ENCODE assay signal across 8 cellular contexts in the genomic region with DNA sequence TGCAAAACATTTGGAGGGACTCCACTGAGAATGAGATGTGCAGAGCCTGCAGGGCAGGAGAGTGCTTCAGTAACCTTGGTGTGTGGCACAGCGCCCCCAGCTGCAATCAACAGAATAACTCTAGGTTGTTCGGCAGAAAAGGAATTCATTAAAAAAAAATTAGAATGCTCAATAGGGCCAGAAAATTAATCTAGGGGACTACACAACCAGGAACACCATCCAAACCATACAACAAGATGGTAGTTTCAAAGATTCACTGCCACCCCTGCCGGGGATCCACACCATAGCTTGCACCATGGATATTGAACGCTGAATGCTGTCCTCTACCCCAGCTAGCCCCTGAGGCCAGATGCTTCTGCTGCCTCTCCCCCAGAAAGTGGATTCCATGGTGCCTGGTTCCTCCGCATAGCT. TPM values are rescaled to one million over a fixed set of nuclear protein-coding genes. Genes with fewer than 3 reads are reported as not detected.
DNase-seq lines count a peak whose midpoint lies in the region; TF ChIP-seq lines count a peak whose summit lies in the region.

No MANE protein-coding gene starts in this region.

- POLR2A ChIA-PET in HEK293 (lab: Yijun Ruan, JAX) = no interaction called here

- peaks cover 0 to 22% of the 10 kb centered on the region in 2 experiments; a peak in 1 of 3 replicates for H3K36me3 ChIP-seq in HEK293 (ENCODE audit: control insufficient read depth in 2 of 2, insufficient read depth in 1 of 2, low read length in 2 of 2)
- H3K36me3 ChIP-seq in NT2/D1 (ENCODE audit: insufficient read depth, insufficient read length, low read length) = no peaks in the 10 kb centered on the region
- H3K36me3 ChIP-seq in breast epithelium = no peaks in the 10 kb centered on the region

- DNase-seq in NOMO-1 treated with DMSO at 0.1 percent for 48 hours (lab: John Stamatoyannopoulos, UW; ENCODE audit: unreplicated experiment) (peak; percentile 22), NOMO-1 treated with dmso at 0.1 percent for 144 hours (lab: John Stamatoyannopoulos, UW; ENCODE audit: unreplicated experiment) (no peak), NT2/D1 (ENCODE audit: low read depth, low spot score) (peak; percentile 36), breast epithelium (ENCODE audit: low spot score in 2 of 2) (peak in 1 of 2 donors; percentile 56), lung microvascular endothelial cell (ENCODE audit: low read depth in 2 of 2) (peak; percentile 59 to 60), GM19240 (ENCODE audit: insufficient read length, low spot score) (no peak), posterior vena cava (ENCODE audit: low spot score) (no peak)

- H3K4me1 ChIP-seq in HEK293 (ENCODE audit: control insufficient read depth, insufficient read depth, low read length) = peaks cover 4% of the 10 kb centered on the region; the same call in 1 of the 2 replicates
- no peaks in the 10 kb centered on the region for H3K4me1 ChIP-seq in NT2/D1 (ENCODE audit: insufficient read depth, insufficient read length)
- H3K4me1 ChIP-seq in breast epithelium = peaks cover 0 to 7% of the 10 kb centered on the region in 2 donors

- H3K4me3 ChIP-seq in HEK293 (ENCODE audit: low read depth, low read length) (no peak overlapping the region), NT2/D1 (ENCODE audit: insufficient read length, low read depth) (no peak overlapping the region), breast epithelium (no peak overlapping the region)

- TF ChIP-seq POLR2A in breast epithelium (IDR thresholded peaks at IDR 0.05) = no peak

- 0 out of 2 replicates have a peak, but pooled peaks have one; percentile 18 for TF ChIP-seq CTCF in HEK293 (tag by site-specific recombination; IDR thresholded peaks at IDR 0.05)
- TF ChIP-seq CTCF in breast epithelium (IDR thresholded peaks at IDR 0.05) = peak in 2 of 3 donors; percentile 46 to 51

- H3K27ac ChIP-seq in HEK293 (ENCODE audit: extremely low read depth, low read depth, low read length) = no peak overlapping the region
- peak overlapping the region; percentile 11 to 37 for H3K27ac ChIP-seq in breast epithelium

- no peaks in the 10 kb centered on the region for H3K27me3 ChIP-seq in NT2/D1 (ENCODE audit: insufficient read depth, insufficient read length)
- H3K27me3 ChIP-seq in breast epithelium = no peaks in the 10 kb centered on the region

- intact Hi-C loops in breast epithelium (cut with DNase I; ENCODE audit: low total_unique reads) = no loop called here
- intact Hi-C loops in posterior vena cava (cut with DNase I) = loop anchor here in 1 of 2 donors (10.0 kb wide), 1 partner anchor 126 kb away; no protein-coding TSS in a partner anchor

- H3K9me3 ChIP-seq in HEK293 (ENCODE audit: control insufficient read depth, insufficient read depth, low read depth, low read length) (no peaks in the 10 kb centered on the region), NT2/D1 (ENCODE audit: insufficient read depth, low read length) (no peaks in the 10 kb centered on the region), breast epithelium (no peaks in the 10 kb centered on the region)

- H3K9ac ChIP-seq in NT2/D1 (ENCODE audit: insufficient read length, low read depth) = no peak overlapping the region

- CTCF ChIA-PET in HEK293 (lab: Yijun Ruan, JAX) = interaction anchor here (0.6 to 5.4 kb wide), 29 partner anchors 9 to 1567 kb away, joined by 3 to 41 read pairs (median 4); no protein-coding TSS in a partner anchor

TF ChIP-seq in HEK293, 187 proteins besides CTCF, POLR2A, EP300 and RAD21:
- TF ChIP-seq ZNF335 (tag by site-specific recombination; conservative IDR thresholded peaks at IDR 0.05) (no peak), ZNF121 (tag by site-specific recombination; IDR thresholded peaks at IDR 0.05) (no peak), ZNF292 (tag by site-specific recombination; IDR thresholded peaks at IDR 0.05; ENCODE audit: borderline replicate concordance, low read depth) (no peak), SP7 (tag by site-specific recombination; IDR thresholded peaks at IDR 0.05) (no peak), HOXC10 (CRISPR knock-in tag; IDR thresholded peaks at IDR 0.05) (no peak)
- TF ChIP-seq, protein P1, sequence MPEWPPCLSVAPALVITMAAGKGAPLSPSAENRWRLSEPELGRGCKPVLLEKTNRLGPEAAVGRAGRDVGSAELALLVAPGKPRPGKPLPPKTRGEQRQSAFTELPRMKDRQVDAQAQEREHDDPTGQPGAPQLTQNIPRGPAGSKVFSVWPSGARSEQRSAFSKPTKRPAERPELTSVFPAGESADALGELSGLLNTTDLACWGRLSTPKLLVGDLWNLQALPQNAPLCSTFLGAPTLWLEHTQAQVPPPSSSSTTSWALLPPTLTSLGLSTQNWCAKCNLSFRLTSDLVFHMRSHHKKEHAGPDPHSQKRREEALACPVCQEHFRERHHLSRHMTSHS (tag by site-specific recombination; IDR thresholded peaks at IDR 0.05) = no peak

RNA-seq across cellular contexts. Expression of a gene that starts 50.1 kb away (rescaled TPM):
- total RNA-seq in breast epithelium = 10 to 100 TPM in 2 of 3 donors, 1 to 10 TPM in 1; 8.3 to 38.2 (median 22.0) TPM
- 3.4 and 3.5 TPM in 2 replicates for total RNA-seq in lung microvascular endothelial cell
- 10 to 100 TPM in 1 of 2 donors, 1 to 10 TPM in 1; 9.9 to 10.3 TPM for total RNA-seq in posterior vena cava

Comparison
In these comparisons a context has a peak if more than half of its experiments do, and no peak if none do; other contexts are left out.
1. DNase-seq: peak in NOMO-1 treated with DMSO at 0.1 percent for 48 hours (single experiment), NT2/D1 (single experiment) and lung microvascular endothelial cell (2 of 2); none in NOMO-1 treated with dmso at 0.1 percent for 144 hours (single experiment), GM19240 (single experiment) and posterior vena cava (single experiment).